In the genomic region with DNA sequence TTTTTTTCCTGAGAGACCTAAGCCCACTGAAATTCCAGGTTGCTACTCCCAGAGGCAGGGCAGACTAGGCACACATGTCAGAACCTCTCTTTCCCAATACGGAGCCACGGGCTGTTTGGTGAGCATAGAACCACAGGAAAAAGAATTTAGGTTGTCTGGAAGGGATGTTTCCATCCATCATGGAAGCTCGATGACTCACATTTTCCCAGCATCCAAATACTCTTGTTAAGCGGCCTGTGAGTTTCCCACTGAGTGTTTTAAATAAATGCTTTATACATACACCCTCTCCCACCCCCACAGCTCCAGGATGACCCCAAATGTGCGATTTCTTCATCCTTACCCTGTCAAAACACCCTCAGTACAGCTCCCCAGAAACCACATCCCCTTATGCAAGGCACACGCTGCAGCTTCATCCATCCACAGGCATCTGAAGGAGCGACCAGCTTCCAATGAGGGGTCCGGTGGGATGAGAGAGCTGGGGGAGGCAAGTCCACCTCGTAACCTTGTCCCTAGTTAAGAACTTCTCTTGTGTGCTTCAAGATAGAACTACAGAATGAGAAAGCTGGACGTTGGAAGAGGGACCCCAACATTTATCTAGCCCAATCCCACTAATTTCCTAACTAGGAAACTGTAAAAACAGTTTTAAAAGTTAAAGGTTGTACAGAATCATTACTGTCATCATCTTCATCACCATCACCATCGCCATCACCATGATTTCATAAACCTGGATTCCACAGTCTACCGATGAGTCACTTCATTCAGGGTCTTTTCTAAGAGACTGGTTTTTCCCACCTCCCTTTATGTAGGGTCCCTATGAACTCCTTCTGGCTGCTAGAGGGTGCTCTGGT, we compare ENCODE assay signal across 1 cellular context.
TF ChIP-seq lines count a peak whose summit lies in the region.

No MANE protein-coding gene starts in this region.

TF ChIP-seq in GM23338, 12 proteins besides CTCF, POLR2A, EP300 and RAD21 (continued from another document):
- TF ChIP-seq, protein P1, sequence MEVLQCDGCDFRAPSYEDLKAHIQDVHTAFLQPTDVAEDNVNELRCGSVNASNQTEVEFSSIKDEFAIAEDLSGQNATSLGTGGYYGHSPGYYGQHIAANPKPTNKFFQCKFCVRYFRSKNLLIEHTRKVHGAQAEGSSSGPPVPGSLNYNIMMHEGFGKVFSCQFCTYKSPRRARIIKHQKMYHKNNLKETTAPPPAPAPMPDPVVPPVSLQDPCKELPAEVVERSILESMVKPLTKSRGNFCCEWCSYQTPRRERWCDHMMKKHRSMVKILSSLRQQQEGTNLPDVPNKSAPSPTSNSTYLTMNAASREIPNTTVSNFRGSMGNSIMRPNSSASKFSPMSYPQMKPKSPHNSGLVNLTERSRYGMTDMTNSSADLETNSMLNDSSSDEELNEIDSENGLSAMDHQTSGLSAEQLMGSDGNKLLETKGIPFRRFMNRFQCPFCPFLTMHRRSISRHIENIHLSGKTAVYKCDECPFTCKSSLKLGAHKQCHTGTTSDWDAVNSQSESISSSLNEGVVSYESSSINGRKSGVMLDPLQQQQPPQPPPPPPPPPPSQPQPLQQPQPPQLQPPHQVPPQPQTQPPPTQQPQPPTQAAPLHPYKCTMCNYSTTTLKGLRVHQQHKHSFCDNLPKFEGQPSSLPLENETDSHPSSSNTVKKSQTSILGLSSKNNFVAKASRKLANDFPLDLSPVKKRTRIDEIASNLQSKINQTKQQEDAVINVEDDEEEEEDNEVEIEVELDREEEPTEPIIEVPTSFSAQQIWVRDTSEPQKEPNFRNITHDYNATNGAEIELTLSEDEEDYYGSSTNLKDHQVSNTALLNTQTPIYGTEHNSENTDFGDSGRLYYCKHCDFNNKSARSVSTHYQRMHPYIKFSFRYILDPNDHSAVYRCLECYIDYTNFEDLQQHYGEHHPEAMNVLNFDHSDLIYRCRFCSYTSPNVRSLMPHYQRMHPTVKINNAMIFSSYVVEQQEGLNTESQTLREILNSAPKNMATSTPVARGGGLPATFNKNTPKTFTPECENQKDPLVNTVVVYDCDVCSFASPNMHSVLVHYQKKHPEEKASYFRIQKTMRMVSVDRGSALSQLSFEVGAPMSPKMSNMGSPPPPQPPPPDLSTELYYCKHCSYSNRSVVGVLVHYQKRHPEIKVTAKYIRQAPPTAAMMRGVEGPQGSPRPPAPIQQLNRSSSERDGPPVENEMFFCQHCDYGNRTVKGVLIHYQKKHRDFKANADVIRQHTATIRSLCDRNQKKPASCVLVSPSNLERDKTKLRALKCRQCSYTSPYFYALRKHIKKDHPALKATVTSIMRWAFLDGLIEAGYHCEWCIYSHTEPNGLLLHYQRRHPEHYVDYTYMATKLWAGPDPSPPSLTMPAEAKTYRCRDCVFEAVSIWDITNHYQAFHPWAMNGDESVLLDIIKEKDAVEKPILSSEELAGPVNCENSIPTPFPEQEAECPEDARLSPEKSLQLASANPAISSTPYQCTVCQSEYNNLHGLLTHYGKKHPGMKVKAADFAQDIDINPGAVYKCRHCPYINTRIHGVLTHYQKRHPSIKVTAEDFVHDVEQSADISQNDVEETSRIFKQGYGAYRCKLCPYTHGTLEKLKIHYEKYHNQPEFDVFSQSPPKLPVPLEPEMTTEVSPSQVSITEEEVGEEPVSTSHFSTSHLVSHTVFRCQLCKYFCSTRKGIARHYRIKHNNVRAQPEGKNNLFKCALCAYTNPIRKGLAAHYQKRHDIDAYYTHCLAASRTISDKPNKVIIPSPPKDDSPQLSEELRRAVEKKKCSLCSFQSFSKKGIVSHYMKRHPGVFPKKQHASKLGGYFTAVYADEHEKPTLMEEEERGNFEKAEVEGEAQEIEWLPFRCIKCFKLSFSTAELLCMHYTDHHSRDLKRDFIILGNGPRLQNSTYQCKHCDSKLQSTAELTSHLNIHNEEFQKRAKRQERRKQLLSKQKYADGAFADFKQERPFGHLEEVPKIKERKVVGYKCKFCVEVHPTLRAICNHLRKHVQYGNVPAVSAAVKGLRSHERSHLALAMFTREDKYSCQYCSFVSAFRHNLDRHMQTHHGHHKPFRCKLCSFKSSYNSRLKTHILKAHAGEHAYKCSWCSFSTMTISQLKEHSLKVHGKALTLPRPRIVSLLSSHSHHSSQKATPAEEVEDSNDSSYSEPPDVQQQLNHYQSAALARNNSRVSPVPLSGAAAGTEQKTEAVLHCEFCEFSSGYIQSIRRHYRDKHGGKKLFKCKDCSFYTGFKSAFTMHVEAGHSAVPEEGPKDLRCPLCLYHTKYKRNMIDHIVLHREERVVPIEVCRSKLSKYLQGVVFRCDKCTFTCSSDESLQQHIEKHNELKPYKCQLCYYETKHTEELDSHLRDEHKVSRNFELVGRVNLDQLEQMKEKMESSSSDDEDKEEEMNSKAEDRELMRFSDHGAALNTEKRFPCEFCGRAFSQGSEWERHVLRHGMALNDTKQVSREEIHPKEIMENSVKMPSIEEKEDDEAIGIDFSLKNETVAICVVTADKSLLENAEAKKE (CRISPR knock-in tag; IDR thresholded peaks at IDR 0.05) = no peak
- no peak for TF ChIP-seq EZH2 (IDR thresholded peaks at IDR 0.05; ENCODE audit: low read depth, unreplicated experiment)
- TF ChIP-seq EZH2phosphoT487 (IDR thresholded peaks at IDR 0.05; ENCODE audit: unreplicated experiment) = no peak
- TF ChIP-seq CREB1 (CRISPR knock-in tag; IDR thresholded peaks at IDR 0.05; ENCODE audit: low read depth) = no peak
- TF ChIP-seq, protein P2, sequence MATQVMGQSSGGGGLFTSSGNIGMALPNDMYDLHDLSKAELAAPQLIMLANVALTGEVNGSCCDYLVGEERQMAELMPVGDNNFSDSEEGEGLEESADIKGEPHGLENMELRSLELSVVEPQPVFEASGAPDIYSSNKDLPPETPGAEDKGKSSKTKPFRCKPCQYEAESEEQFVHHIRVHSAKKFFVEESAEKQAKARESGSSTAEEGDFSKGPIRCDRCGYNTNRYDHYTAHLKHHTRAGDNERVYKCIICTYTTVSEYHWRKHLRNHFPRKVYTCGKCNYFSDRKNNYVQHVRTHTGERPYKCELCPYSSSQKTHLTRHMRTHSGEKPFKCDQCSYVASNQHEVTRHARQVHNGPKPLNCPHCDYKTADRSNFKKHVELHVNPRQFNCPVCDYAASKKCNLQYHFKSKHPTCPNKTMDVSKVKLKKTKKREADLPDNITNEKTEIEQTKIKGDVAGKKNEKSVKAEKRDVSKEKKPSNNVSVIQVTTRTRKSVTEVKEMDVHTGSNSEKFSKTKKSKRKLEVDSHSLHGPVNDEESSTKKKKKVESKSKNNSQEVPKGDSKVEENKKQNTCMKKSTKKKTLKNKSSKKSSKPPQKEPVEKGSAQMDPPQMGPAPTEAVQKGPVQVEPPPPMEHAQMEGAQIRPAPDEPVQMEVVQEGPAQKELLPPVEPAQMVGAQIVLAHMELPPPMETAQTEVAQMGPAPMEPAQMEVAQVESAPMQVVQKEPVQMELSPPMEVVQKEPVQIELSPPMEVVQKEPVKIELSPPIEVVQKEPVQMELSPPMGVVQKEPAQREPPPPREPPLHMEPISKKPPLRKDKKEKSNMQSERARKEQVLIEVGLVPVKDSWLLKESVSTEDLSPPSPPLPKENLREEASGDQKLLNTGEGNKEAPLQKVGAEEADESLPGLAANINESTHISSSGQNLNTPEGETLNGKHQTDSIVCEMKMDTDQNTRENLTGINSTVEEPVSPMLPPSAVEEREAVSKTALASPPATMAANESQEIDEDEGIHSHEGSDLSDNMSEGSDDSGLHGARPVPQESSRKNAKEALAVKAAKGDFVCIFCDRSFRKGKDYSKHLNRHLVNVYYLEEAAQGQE (IDR thresholded peaks at IDR 0.05; ENCODE audit: unreplicated experiment) = no peak
- no peak for TF ChIP-seq JUNB (IDR thresholded peaks at IDR 0.05; ENCODE audit: unreplicated experiment)
- TF ChIP-seq, protein P3, sequence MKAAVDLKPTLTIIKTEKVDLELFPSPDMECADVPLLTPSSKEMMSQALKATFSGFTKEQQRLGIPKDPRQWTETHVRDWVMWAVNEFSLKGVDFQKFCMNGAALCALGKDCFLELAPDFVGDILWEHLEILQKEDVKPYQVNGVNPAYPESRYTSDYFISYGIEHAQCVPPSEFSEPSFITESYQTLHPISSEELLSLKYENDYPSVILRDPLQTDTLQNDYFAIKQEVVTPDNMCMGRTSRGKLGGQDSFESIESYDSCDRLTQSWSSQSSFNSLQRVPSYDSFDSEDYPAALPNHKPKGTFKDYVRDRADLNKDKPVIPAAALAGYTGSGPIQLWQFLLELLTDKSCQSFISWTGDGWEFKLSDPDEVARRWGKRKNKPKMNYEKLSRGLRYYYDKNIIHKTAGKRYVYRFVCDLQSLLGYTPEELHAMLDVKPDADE (IDR thresholded peaks at IDR 0.05) = no peak
- no peak for TF ChIP-seq POLR2AphosphoS5 (IDR thresholded peaks at IDR 0.05; ENCODE audit: low read depth)
- no peak for TF ChIP-seq STAT1 (IDR thresholded peaks at IDR 0.05; ENCODE audit: unreplicated experiment)
- TF ChIP-seq NANOG (IDR thresholded peaks at IDR 0.05; ENCODE audit: borderline replicate concordance) = no peak
